ENCODE assay signal across 27 cellular contexts in genomic region chr7:5170251-5170650, GRCh38.
"Had no signal": no experiment of that assay in that cellular context is flagged by ENCODE, and none has a peak within 500 bp of the region (broad histone marks: within the 10 kb centered on the region; RNA-seq: fewer than 3 reads in every experiment).

No MANE protein-coding gene starts in this region.

- H3K9me3 Mint-ChIP-seq: activated B cell treated with CpG ODN at 0.5 μM for 24 hours; activated naive CD8-positive, alpha-beta T cell treated with anti-CD3 and anti-CD28 coated beads, Interleukin-2, amount 10 ng/mL, durations not matched to agents 7 days and 5 days; activated T-cell treated with anti-CD3 and anti-CD28 coated beads, Interleukin-2, amount 50 U/mL, for 72 hours; effector memory CD8-positive, alpha-beta T cell; nephron; stimulated activated memory B cell treated with anti-CD40 and anti-IgM and Interleukin-4, amounts not matched to agents 10 μg/mL and 1 μg/mL and 100 μg/mL, for 72 hours had no signal

- H3K4me1 ChIP-seq: ascending aorta, gastrocnemius medialis, left ventricle myocardium inferior, right lobe of liver, stomach, thyroid gland had no signal

- H3K27me3 ChIP-seq: ascending aorta, cardiac muscle cell, neutrophil, right lobe of liver, stomach, thyroid gland had no signal

- H3K4me1 Mint-ChIP-seq: activated B cell treated with CpG ODN at 0.5 μM for 24 hours; nephron; stimulated activated memory B cell treated with anti-CD40 and anti-IgM and Interleukin-4, amounts not matched to agents 10 μg/mL and 1 μg/mL and 100 μg/mL, for 72 hours had no signal

- H3K4me3 ChIP-seq: ascending aorta, cardiac muscle cell, gastrocnemius medialis, left ventricle myocardium inferior, lung, mucosa of descending colon, right lobe of liver, skin epidermis, stomach, thyroid gland had no signal

- H3K36me3 ChIP-seq: ascending aorta, cardiac muscle cell, gastrocnemius medialis, left ventricle myocardium inferior, neutrophil, right lobe of liver, stomach, thyroid gland had no signal

- H3K27ac Mint-ChIP-seq: activated B cell treated with CpG ODN at 0.5 μM for 24 hours; activated naive CD8-positive, alpha-beta T cell treated with anti-CD3 and anti-CD28 coated beads, Interleukin-2, amount 10 ng/mL, durations not matched to agents 7 days and 5 days; activated T-cell treated with anti-CD3 and anti-CD28 coated beads, Interleukin-2, amount 50 U/mL, for 72 hours; brain; nephron; progenitor cell of endocrine pancreas; stimulated activated memory B cell treated with anti-CD40 and anti-IgM and Interleukin-4, amounts not matched to agents 10 μg/mL and 1 μg/mL and 100 μg/mL, for 72 hours had no signal

- ATAC-seq: activated T-cell treated with anti-CD3 and anti-CD28 coated beads, Interleukin-2, amount 50 U/mL, for 72 hours; effector memory CD8-positive, alpha-beta T cell; gastrocnemius medialis; mucosa of descending colon; right lobe of liver; stimulated activated memory B cell treated with anti-CD40 and anti-IgM and Interleukin-4, amounts not matched to agents 10 μg/mL and 1 μg/mL and 100 μg/mL, for 72 hours had no signal

- H3K27me3 Mint-ChIP-seq: activated naive CD8-positive, alpha-beta T cell treated with anti-CD3 and anti-CD28 coated beads, Interleukin-2, amount 10 ng/mL, durations not matched to agents 7 days and 5 days; brain; effector memory CD8-positive, alpha-beta T cell; progenitor cell of endocrine pancreas had no signal

- DNase-seq: activated B cell treated with CpG ODN at 0.5 μM for 24 hours; activated effector memory CD4-positive, alpha-beta T cell treated with Interleukin-2 at 50 U/mL for 16 hours; activated naive CD4-positive, alpha-beta T cell treated with Interleukin-2 at 50 U/mL for 16 hours; activated naive CD8-positive, alpha-beta T cell treated with anti-CD3 and anti-CD28 coated beads, Interleukin-2, amount 10 ng/mL, durations not matched to agents 7 days and 5 days; activated T-cell treated with anti-CD3 and anti-CD28 coated beads for 4 hours; activated T-cell treated with anti-CD3 and anti-CD28 coated beads, Interleukin-2, amount 50 U/mL, for 72 hours; cortex of kidney; effector memory CD8-positive, alpha-beta T cell; erythroblast; gastrocnemius medialis; glutamatergic neuron; left ventricle myocardium inferior; mucosa of descending colon; stimulated activated CD4-positive, alpha-beta T cell treated with anti-CD3 and anti-CD28 coated beads, Interleukin-12 subunit alpha, Interleukin-12 subunit beta, amount 100 ng/mL, for 4 hours; stimulated activated CD4-positive, alpha-beta T cell treated with anti-CD3 and anti-CD28 coated beads, Interleukin-4, amount 100 ng/mL, for 24 hours; stomach; thyroid gland had no signal

- H3K4me3 Mint-ChIP-seq: activated B cell treated with CpG ODN at 0.5 μM for 24 hours; activated naive CD8-positive, alpha-beta T cell treated with anti-CD3 and anti-CD28 coated beads, Interleukin-2, amount 10 ng/mL, durations not matched to agents 7 days and 5 days; activated T-cell treated with anti-CD3 and anti-CD28 coated beads, Interleukin-2, amount 50 U/mL, for 72 hours; brain; effector memory CD8-positive, alpha-beta T cell; nephron; stimulated activated memory B cell treated with anti-CD40 and anti-IgM and Interleukin-4, amounts not matched to agents 10 μg/mL and 1 μg/mL and 100 μg/mL, for 72 hours had no signal

- H3K36me3 Mint-ChIP-seq: activated naive CD8-positive, alpha-beta T cell treated with anti-CD3 and anti-CD28 coated beads, Interleukin-2, amount 10 ng/mL, durations not matched to agents 7 days and 5 days; brain; stimulated activated memory B cell treated with anti-CD40 and anti-IgM and Interleukin-4, amounts not matched to agents 10 μg/mL and 1 μg/mL and 100 μg/mL, for 72 hours had no signal

- H3K9me3 ChIP-seq: ascending aorta, gastrocnemius medialis, left ventricle myocardium inferior, mucosa of descending colon, neutrophil, right lobe of liver, stomach, thyroid gland had no signal

- H3K27ac ChIP-seq: ascending aorta, cardiac muscle cell, gastrocnemius medialis, left ventricle myocardium inferior, neutrophil, right lobe of liver, skin epidermis, stomach, thyroid gland had no signal
